In the genomic region with DNA sequence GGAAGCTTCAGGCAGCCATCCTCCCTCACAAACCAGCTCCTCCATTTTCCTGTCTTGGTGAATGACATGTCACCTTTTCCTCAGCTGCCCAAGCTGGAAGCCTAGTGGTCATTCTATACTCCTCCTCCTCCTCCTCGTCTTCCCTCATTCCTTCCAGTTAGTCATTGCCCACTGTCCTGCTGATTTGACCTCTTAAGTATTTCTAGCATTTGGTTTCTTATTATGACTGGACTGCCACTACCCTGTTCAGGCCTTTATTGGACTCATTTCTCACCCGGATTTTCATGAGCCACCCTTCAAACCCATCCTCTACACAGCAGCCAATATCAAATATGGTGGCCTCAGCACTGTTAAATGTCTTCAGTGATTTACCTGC, we compare ENCODE assay signal across 9 cellular contexts. TPM values are rescaled to one million over a fixed set of nuclear protein-coding genes. Genes with fewer than 3 reads are reported as not detected.
DNase-seq lines count a peak whose midpoint lies in the region; ATAC-seq, FAIRE-seq and TF ChIP-seq lines count a peak whose summit lies in the region.
"Had no signal": no experiment of that assay in that cellular context is flagged by ENCODE, and none has a peak within 500 bp of the region (broad histone marks: within the 10 kb centered on the region; RNA-seq: fewer than 3 reads in every experiment).

No MANE protein-coding gene starts in this region.

- no peak for DNase-seq in activated T-cell treated with anti-CD3 and anti-CD28 coated beads, Interleukin-2, amount 50 U/mL, for 24 hours
- no peak for DNase-seq in activated T-cell treated with anti-CD3 and anti-CD28 coated beads, Interleukin-2, amount 50 U/mL, for 4 hours
- no peak for DNase-seq in central memory CD8-positive, alpha-beta T cell (ENCODE audit: low spot score in 2 of 2)
- no peak for DNase-seq in GM12892 (ENCODE audit: insufficient read length)
- no peak for DNase-seq in activated CD8-positive, alpha-beta memory T cell treated with anti-CD3 and anti-CD28 coated beads, Interleukin-2, amount 50 U/mL, for 4 hours
- DNase-seq: psoas muscle had no signal

- H3K4me3 Mint-ChIP-seq in activated T-cell treated with anti-CD3 and anti-CD28 coated beads, Interleukin-2, amount 50 U/mL, for 24 hours = no peak overlapping the region
- no peak overlapping the region for H3K4me3 Mint-ChIP-seq in activated T-cell treated with anti-CD3 and anti-CD28 coated beads, Interleukin-2, amount 50 U/mL, for 4 hours
- peak overlapping the region in 3 of 4 donors; percentile 38 to 63 (median 58) for H3K4me3 Mint-ChIP-seq in IgD-negative memory B cell
- peak overlapping the region; percentile 51 for H3K4me3 Mint-ChIP-seq in central memory CD8-positive, alpha-beta T cell
- peak overlapping the region; percentile 32 for H3K4me3 Mint-ChIP-seq in stimulated activated naive CD8-positive, alpha-beta T cell treated with anti-CD3 and anti-CD28 coated beads, Interleukin-15, Interleukin-2, amounts not matched to agents 100 ng/mL and 50 ng/mL, for 24 hours

- no peak for ATAC-seq in activated T-cell treated with anti-CD3 and anti-CD28 coated beads, Interleukin-2, amount 50 U/mL, for 4 hours
- no peak for ATAC-seq in central memory CD8-positive, alpha-beta T cell (replicated peaks; ENCODE audit: extremely low read depth, poor library complexity, severe bottlenecking)
- no peak for ATAC-seq in GM18517 (IDR thresholded peaks at IDR 0.05; ENCODE audit: unreplicated experiment)
- ATAC-seq: psoas muscle had no signal

- H3K9me3 Mint-ChIP-seq in activated T-cell treated with anti-CD3 and anti-CD28 coated beads, Interleukin-2, amount 50 U/mL, for 24 hours = peaks cover 30% of the 10 kb centered on the region
- peaks cover 27% of the 10 kb centered on the region for H3K9me3 Mint-ChIP-seq in activated T-cell treated with anti-CD3 and anti-CD28 coated beads, Interleukin-2, amount 50 U/mL, for 4 hours
- H3K9me3 Mint-ChIP-seq in IgD-negative memory B cell = peaks cover 0 to 4% (median 0%) of the 10 kb centered on the region in 3 donors
- peaks cover 5% of the 10 kb centered on the region for H3K9me3 Mint-ChIP-seq in central memory CD8-positive, alpha-beta T cell
- H3K9me3 Mint-ChIP-seq in stimulated activated naive CD8-positive, alpha-beta T cell treated with anti-CD3 and anti-CD28 coated beads, Interleukin-15, Interleukin-2, amounts not matched to agents 100 ng/mL and 50 ng/mL, for 24 hours = peaks cover 21% of the 10 kb centered on the region

- no peaks in the 10 kb centered on the region for H3K27me3 Mint-ChIP-seq in activated T-cell treated with anti-CD3 and anti-CD28 coated beads, Interleukin-2, amount 50 U/mL, for 24 hours
- no peaks in the 10 kb centered on the region for H3K27me3 Mint-ChIP-seq in activated T-cell treated with anti-CD3 and anti-CD28 coated beads, Interleukin-2, amount 50 U/mL, for 4 hours (ENCODE audit: low read depth)
- no peaks in the 10 kb centered on the region for H3K27me3 Mint-ChIP-seq in IgD-negative memory B cell
- no peaks in the 10 kb centered on the region for H3K27me3 Mint-ChIP-seq in central memory CD8-positive, alpha-beta T cell
- H3K27me3 Mint-ChIP-seq in stimulated activated naive CD8-positive, alpha-beta T cell treated with anti-CD3 and anti-CD28 coated beads, Interleukin-15, Interleukin-2, amounts not matched to agents 100 ng/mL and 50 ng/mL, for 24 hours = no peaks in the 10 kb centered on the region

- H3K36me3 Mint-ChIP-seq in activated T-cell treated with anti-CD3 and anti-CD28 coated beads, Interleukin-2, amount 50 U/mL, for 24 hours (ENCODE audit: low read depth) = peaks cover 34% of the 10 kb centered on the region
- peaks cover 10% of the 10 kb centered on the region for H3K36me3 Mint-ChIP-seq in activated T-cell treated with anti-CD3 and anti-CD28 coated beads, Interleukin-2, amount 50 U/mL, for 4 hours (ENCODE audit: insufficient read depth)
- peaks cover 5% of the 10 kb centered on the region for H3K36me3 Mint-ChIP-seq in IgD-negative memory B cell
- H3K36me3 Mint-ChIP-seq in central memory CD8-positive, alpha-beta T cell (ENCODE audit: insufficient read depth) = peaks cover 2% of the 10 kb centered on the region
- peaks cover 26% of the 10 kb centered on the region for H3K36me3 Mint-ChIP-seq in stimulated activated naive CD8-positive, alpha-beta T cell treated with anti-CD3 and anti-CD28 coated beads, Interleukin-15, Interleukin-2, amounts not matched to agents 100 ng/mL and 50 ng/mL, for 24 hours (ENCODE audit: low read depth)

- H3K27ac Mint-ChIP-seq in activated T-cell treated with anti-CD3 and anti-CD28 coated beads, Interleukin-2, amount 50 U/mL, for 24 hours = peak overlapping the region; percentile 97
- H3K27ac Mint-ChIP-seq in IgD-negative memory B cell = peak overlapping the region; percentile 43 to 89 (median 85)
- peak overlapping the region; percentile 87 for H3K27ac Mint-ChIP-seq in central memory CD8-positive, alpha-beta T cell (ENCODE audit: low read depth)
- peak overlapping the region; percentile 86 for H3K27ac Mint-ChIP-seq in stimulated activated naive CD8-positive, alpha-beta T cell treated with anti-CD3 and anti-CD28 coated beads, Interleukin-15, Interleukin-2, amounts not matched to agents 100 ng/mL and 50 ng/mL, for 24 hours

- peaks cover 94% of the 10 kb centered on the region for H3K4me1 Mint-ChIP-seq in activated T-cell treated with anti-CD3 and anti-CD28 coated beads, Interleukin-2, amount 50 U/mL, for 24 hours (ENCODE audit: low read depth)
- H3K4me1 Mint-ChIP-seq in activated T-cell treated with anti-CD3 and anti-CD28 coated beads, Interleukin-2, amount 50 U/mL, for 4 hours (ENCODE audit: low read depth) = peaks cover 91% of the 10 kb centered on the region
- H3K4me1 Mint-ChIP-seq in IgD-negative memory B cell = peaks cover 56 to 81% (median 69%) of the 10 kb centered on the region in 3 donors
- H3K4me1 Mint-ChIP-seq in central memory CD8-positive, alpha-beta T cell = peaks cover 91% of the 10 kb centered on the region
- H3K4me1 Mint-ChIP-seq in stimulated activated naive CD8-positive, alpha-beta T cell treated with anti-CD3 and anti-CD28 coated beads, Interleukin-15, Interleukin-2, amounts not matched to agents 100 ng/mL and 50 ng/mL, for 24 hours (ENCODE audit: low read depth) = peaks cover 93% of the 10 kb centered on the region

- no peak for TF ChIP-seq POLR2A in GM12892 (IDR thresholded peaks at IDR 0.05; ENCODE audit: low read depth, low read length)

- FAIRE-seq in GM12892 (lab: Jason Lieb, UNC) = no peak

RNA-seq across cellular contexts. Expression of a gene that starts 21.9 kb away (rescaled TPM):
- 10 to 100 TPM; 58.7 to 69.8 (median 68.4) TPM for total RNA-seq in activated T-cell treated with anti-CD3 and anti-CD28 coated beads, Interleukin-2, amount 50 U/mL, for 4 hours
- 14.0 TPM for polyA plus RNA-seq in IgD-negative memory B cell
- 23.7 TPM for polyA plus RNA-seq in GM12892 (2012; ENCODE audit: missing spikeins)

Comparison
In these comparisons a context has a peak if more than half of its experiments do, and no peak if none do; other contexts are left out.
1. H3K4me3 Mint-ChIP-seq: peak in IgD-negative memory B cell (3 of 4), central memory CD8-positive, alpha-beta T cell (single experiment) and stimulated activated naive CD8-positive, alpha-beta T cell treated with anti-CD3 and anti-CD28 coated beads, Interleukin-15, Interleukin-2, amounts not matched to agents 100 ng/mL and 50 ng/mL, for 24 hours (single experiment); none in activated T-cell treated with anti-CD3 and anti-CD28 coated beads, Interleukin-2, amount 50 U/mL, for 24 hours (single experiment) and activated T-cell treated with anti-CD3 and anti-CD28 coated beads, Interleukin-2, amount 50 U/mL, for 4 hours (single experiment).
2. Peak in every context shown above with its lines, with median percentiles within 50 percentile points of each other: H3K27ac Mint-ChIP-seq.